ENCODE assay signal across 1 cellular context in genomic region chr5:124719346-124719967, GRCh38.
TF ChIP-seq lines count a peak whose summit lies in the region.

No MANE protein-coding gene starts in this region.

TF ChIP-seq in IMR-90, 13 proteins besides CTCF, POLR2A, EP300 and RAD21 (continued from another document):
- TF ChIP-seq ELK1 (IDR thresholded peaks at IDR 0.05; ENCODE audit: borderline replicate concordance, low read depth, low read length) (no peak), FOS (IDR thresholded peaks at IDR 0.05; ENCODE audit: low read depth, low read length) (no peak), NFE2L2 (IDR thresholded peaks at IDR 0.05; ENCODE audit: low read depth, low read length) (no peak), MAFK (IDR thresholded peaks at IDR 0.05; ENCODE audit: low read depth, low read length) (no peak), CEBPB (IDR thresholded peaks at IDR 0.05; ENCODE audit: low read depth, low read length) (no peak), RFX5 (IDR thresholded peaks at IDR 0.05; ENCODE audit: low read depth, low read length) (no peak), USF2 (IDR thresholded peaks at IDR 0.05; ENCODE audit: low read depth, low read length) (no peak), BHLHE40 (IDR thresholded peaks at IDR 0.05; ENCODE audit: low read depth, low read length) (no peak), RCOR1 (IDR thresholded peaks at IDR 0.05; ENCODE audit: insufficient replicate concordance, low read length) (no peak), SMC3 (IDR thresholded peaks at IDR 0.05; ENCODE audit: low read depth, low read length) (no peak)
